Comparison of ENCODE assay signal across 8 cellular contexts in the genomic region with DNA sequence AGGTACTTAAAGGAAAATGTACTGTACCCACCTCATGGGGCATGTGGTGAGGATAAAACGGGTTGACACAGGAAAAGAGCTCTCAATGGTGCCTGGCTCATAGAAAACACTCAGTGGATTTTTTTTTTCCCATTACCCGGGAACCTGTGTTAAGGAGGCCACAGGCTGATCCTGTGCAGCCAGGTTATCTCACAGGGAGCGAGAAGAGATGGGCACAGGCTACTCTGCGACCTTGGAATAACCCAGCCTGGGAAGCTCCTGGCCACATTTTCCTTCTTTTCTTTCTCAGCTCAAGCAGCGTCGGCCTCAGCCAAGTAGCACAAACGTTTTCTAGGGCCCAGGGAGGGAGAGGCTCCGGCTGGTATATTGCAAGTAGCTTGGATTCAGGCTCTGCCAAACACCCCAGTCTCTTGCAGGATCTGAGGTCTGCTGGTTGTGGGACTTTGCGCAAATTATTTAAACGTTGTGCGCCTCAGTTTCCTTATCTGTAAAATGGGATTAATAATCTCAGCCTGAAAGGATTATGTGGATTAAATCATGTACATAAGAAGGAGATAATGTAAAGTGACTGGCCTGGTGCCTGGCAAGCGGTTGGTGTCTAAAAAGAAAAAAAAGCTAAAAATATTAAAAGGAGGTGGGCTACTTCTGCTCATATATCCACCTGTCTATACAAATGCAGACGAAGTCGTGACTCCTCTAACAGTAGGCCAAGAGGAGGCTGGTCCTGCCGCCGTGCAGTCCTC. TPM values are rescaled to one million over a fixed set of nuclear protein-coding genes. Genes with fewer than 3 reads are reported as not detected.
DNase-seq lines count a peak whose midpoint lies in the region; ATAC-seq and TF ChIP-seq lines count a peak whose summit lies in the region.

No MANE protein-coding gene starts in this region.

- DNase-seq in PC-3 (no peak), HPDE6-E6E7 (ENCODE audit: extremely low spot score) (no peak)

- peaks cover 60% of the 10 kb centered on the region for H3K36me3 Mint-ChIP-seq in dendritic cell treated with granulocyte-macrophage colony-stimulating factor and Interleukin-4, amounts not matched to agents 40 ng/mL and 50 ng/mL, for 4 days (ENCODE audit: low read depth)

- H3K36me3 ChIP-seq in ES-I3 (ENCODE audit: insufficient read depth, low read length) (no peaks in the 10 kb centered on the region), PC-3 (ENCODE audit: low read depth, low read length) (no peaks in the 10 kb centered on the region), mucosa of stomach (ENCODE audit: control insufficient read depth, insufficient read depth, low read length) (no peaks in the 10 kb centered on the region)

- H3K27me3 Mint-ChIP-seq in dendritic cell treated with granulocyte-macrophage colony-stimulating factor and Interleukin-4, amounts not matched to agents 40 ng/mL and 50 ng/mL, for 4 days, result no peaks in the 10 kb centered on the region

- intact Hi-C loops in PC-3 (cut with micrococcal nuclease), result loop anchor here (5.0 kb wide), 1 partner anchor 153 kb away; the partner anchor contains the start of gene BLM
- intact Hi-C loops in dendritic cell treated with granulocyte-macrophage colony-stimulating factor and Interleukin-4, amounts not matched to agents 40 ng/mL and 50 ng/mL, for 4 days (cut with micrococcal nuclease), result loop anchor here (5.0 kb wide), 1 partner anchor 33 kb away; no protein-coding TSS in a partner anchor

- 0 out of 2 replicates have a peak overlapping the region, but pooled peaks have one; percentile 31 for H2AFZ ChIP-seq in PC-3 (ENCODE audit: low read length)

- TF ChIP-seq CTCF in PC-3 (conservative IDR thresholded peaks at IDR 0.05; ENCODE audit: low read depth, low read length), result no peak

- CTCF ChIA-PET in PC-3 (lab: Charles Lee), result no interaction called here

- peak overlapping the region; percentile 84 for H3K27ac ChIP-seq in PC-3 (ENCODE audit: low read length)

- H3K9me3 Mint-ChIP-seq in dendritic cell treated with granulocyte-macrophage colony-stimulating factor and Interleukin-4, amounts not matched to agents 40 ng/mL and 50 ng/mL, for 4 days, result no peaks in the 10 kb centered on the region

- peak overlapping the region; percentile 81 for H3K4me3 Mint-ChIP-seq in dendritic cell treated with granulocyte-macrophage colony-stimulating factor and Interleukin-4, amounts not matched to agents 40 ng/mL and 50 ng/mL, for 4 days

- H3K4me3 ChIP-seq in PC-3 (ENCODE audit: low read length) (peak overlapping the region; percentile 68), mucosa of stomach (ENCODE audit: low read length) (peak overlapping the region; percentile 75)

- H3F3A ChIP-seq in PC-3 (ENCODE audit: low read length, unreplicated experiment), result peaks cover 4% of the 10 kb centered on the region

- H3K27ac Mint-ChIP-seq in dendritic cell treated with granulocyte-macrophage colony-stimulating factor and Interleukin-4, amounts not matched to agents 40 ng/mL and 50 ng/mL, for 4 days, result peak overlapping the region; percentile 89

- H3K9ac ChIP-seq in ES-I3 (ENCODE audit: low read depth, low read length), result peak overlapping the region; percentile 86
- peak overlapping the region; percentile 75 for H3K9ac ChIP-seq in PC-3 (ENCODE audit: low read length)
- H3K9ac ChIP-seq in mucosa of stomach (ENCODE audit: low read length), result peak overlapping the region; percentile 94

- H3K9me2 ChIP-seq in PC-3 (replicated peaks; ENCODE audit: low read length), result no peaks in the 10 kb centered on the region

- H3K9me3 ChIP-seq in ES-I3 (ENCODE audit: control insufficient read depth, insufficient read depth, low read length) (no peaks in the 10 kb centered on the region), PC-3 (ENCODE audit: low read length) (no peaks in the 10 kb centered on the region), mucosa of stomach (ENCODE audit: control insufficient read depth, low read length) (no peaks in the 10 kb centered on the region)

- BruUV-seq in PC-3 (replicated peaks; lab: Mats Ljungman, UMichigan), result TSS peak; percentile 75

- no peak; the same call in 1 of the 2 replicates for ATAC-seq in PC-3
- no peak for ATAC-seq in HG02610 (IDR thresholded peaks at IDR 0.05; ENCODE audit: unreplicated experiment)
- ATAC-seq in HG03571 (IDR thresholded peaks at IDR 0.05; ENCODE audit: unreplicated experiment), result no peak
- no peak for ATAC-seq in HG02852 (IDR thresholded peaks at IDR 0.05; ENCODE audit: unreplicated experiment)

- POLR2A ChIA-PET in PC-3 (lab: Charles Lee; ENCODE audit: unreplicated experiment), result interaction anchor here (0.6 kb wide), 1 partner anchor 64 kb away, joined by 3 read pairs; the partner anchor contains the start of gene UNC45A

- H3K4me1 ChIP-seq in ES-I3 (ENCODE audit: insufficient read depth, low read length), result peaks cover 42% of the 10 kb centered on the region
- peaks cover 70% of the 10 kb centered on the region for H3K4me1 ChIP-seq in PC-3 (ENCODE audit: insufficient read depth, low read length)
- peaks cover 49% of the 10 kb centered on the region for H3K4me1 ChIP-seq in mucosa of stomach (ENCODE audit: control insufficient read depth, insufficient read depth, low read length)

- peaks cover 15% of the 10 kb centered on the region; the same call in 1 of the 2 replicates for H4K20me1 ChIP-seq in PC-3 (ENCODE audit: low read length)

- no peaks in the 10 kb centered on the region for H3K27me3 ChIP-seq in PC-3 (ENCODE audit: low read length)
- H3K27me3 ChIP-seq in mucosa of stomach (ENCODE audit: control insufficient read depth, insufficient read depth, low read length), result no peaks in the 10 kb centered on the region

- peak overlapping the region; percentile 77 for H3K4me2 ChIP-seq in PC-3 (ENCODE audit: low read length)

- peaks cover 87% of the 10 kb centered on the region for H3K4me1 Mint-ChIP-seq in dendritic cell treated with granulocyte-macrophage colony-stimulating factor and Interleukin-4, amounts not matched to agents 40 ng/mL and 50 ng/mL, for 4 days (ENCODE audit: low read depth)

- H3K79me2 ChIP-seq in PC-3 (ENCODE audit: low read length), result peaks cover 49% of the 10 kb centered on the region

RNA-seq across cellular contexts. Expression of gene FURIN, which starts 2.1 kb away (rescaled TPM):
- 39.1 and 44.2 TPM in 2 replicates for total RNA-seq in PC-3 (2014; rRNA removed)

RNA-seq across cellular contexts. Expression of gene FES, which starts 13.8 kb away (rescaled TPM):
- 2.8 and 11.5 TPM in 2 replicates for total RNA-seq in PC-3 (2014; rRNA removed)

RNA-seq across cellular contexts. Expression of gene MAN2A2, which starts 32.6 kb away (rescaled TPM):
- total RNA-seq in PC-3 (2014; rRNA removed), result 19.8 and 26.3 TPM in 2 replicates
